In genomic region chr14:105093426-105094192, GRCh38 we compare ENCODE assay signal across 8 cellular contexts. TPM values are rescaled to one million over a fixed set of nuclear protein-coding genes. Genes with fewer than 3 reads are reported as not detected.
A peak's percentile ranks its signal among the peaks of the same experiment; 100 is the strongest.
DNase-seq lines count a peak whose midpoint lies in the region; ATAC-seq, FAIRE-seq and TF ChIP-seq lines count a peak whose summit lies in the region.

No MANE protein-coding gene starts in this region.

- H3K36me3 Mint-ChIP-seq in T-helper 17 cell (ENCODE audit: low read depth): no peaks in the 10 kb centered on the region

- H3K4me3 Mint-ChIP-seq in T-helper 17 cell: peak overlapping the region; percentile 88

- FAIRE-seq in HTR-8/SVneo (lab: Jason Lieb, UNC) (peak; percentile 71), GM12878 (lab: Jason Lieb, UNC) (peak; percentile 96)

- peaks cover 10% of the 10 kb centered on the region for H3K4me1 ChIP-seq in GM12878 (ENCODE audit: control insufficient read depth, insufficient read depth, low read length)
- no peaks in the 10 kb centered on the region for H3K4me1 ChIP-seq in iPS-18a (ENCODE audit: control insufficient read depth, low read depth, low read length)
- peaks cover 17 to 60% (median 43%) of the 10 kb centered on the region in 6 donors for H3K4me1 ChIP-seq in spleen

- H3K27ac Mint-ChIP-seq in T-helper 17 cell: no peak overlapping the region

- H4K20me1 ChIP-seq in GM12878 (ENCODE audit: control insufficient read depth, insufficient read depth): no peaks in the 10 kb centered on the region

- WGBS in GM12878 (ENCODE audit: insufficient coverage, insufficient replicate concordance, low lambda C conversion rate, missing lambda C conversion rate): 2% methylated on average over 46 of the region's 77 CpGs
- 0 to 2% (median 1%) methylated on average over 31 to 77 of the region's 77 CpGs for WGBS in spleen, 5 donors

- peak; percentile 40 for TF ChIP-seq RAD21 in GM12878 (IDR thresholded peaks at IDR 0.05; ENCODE audit: insufficient read depth, low read depth, low read length)

- CTCF ChIA-PET in AG04450 (lab: Charles Lee) (interaction anchor here (0.7 to 1.0 kb wide), 2 partner anchors 120 to 259 kb away, joined by 3 read pairs; no protein-coding TSS in a partner anchor), GM12878 (lab: Yijun Ruan, JAX) (interaction anchor here (1.0 to 1.2 kb wide), 2 partner anchors 9 to 74 kb away, joined by 3 to 7 read pairs; no protein-coding TSS in a partner anchor)

- H3K4me1 Mint-ChIP-seq in T-helper 17 cell: peaks cover 16% of the 10 kb centered on the region

- H3K27ac ChIP-seq in AG04450 (ENCODE audit: low read depth, low read length) (peak overlapping the region; percentile 73), GM12878 (ENCODE audit: control insufficient read depth, insufficient read depth) (peak overlapping the region; percentile 58), iPS-18a (ENCODE audit: low read length) (no peak overlapping the region), spleen (peak overlapping the region; percentile 80 to 91 (median 86))

- TF ChIP-seq EP300 in GM12878 (IDR thresholded peaks at IDR 0.05; ENCODE audit: borderline replicate concordance in 1 of 2, control insufficient read depth in 1 of 2, low read depth in 2 of 2, low read length in 2 of 2): 0 out of 4 replicates have a peak, but pooled peaks of 1 of the 2 experiments have one; percentile 27

- H3K36me3 ChIP-seq in GM12878 (ENCODE audit: control insufficient read depth in 2 of 2, insufficient read depth in 2 of 2, low read length in 1 of 2) (no peaks in the 10 kb centered on the region), iPS-18a (ENCODE audit: control insufficient read depth, low read depth, low read length) (no peaks in the 10 kb centered on the region), spleen (no peaks in the 10 kb centered on the region)

- no peaks in the 10 kb centered on the region for H3K79me2 ChIP-seq in GM12878 (ENCODE audit: control insufficient read depth, insufficient read depth, low read length)

- no peaks in the 10 kb centered on the region for H3K27me3 Mint-ChIP-seq in T-helper 17 cell

- H3K9me3 ChIP-seq in AG04450 (ENCODE audit: control insufficient read depth, insufficient read depth, low read length) (peaks cover 5% of the 10 kb centered on the region; the same call in 1 of the 2 replicates), T-helper 17 cell (ENCODE audit: control insufficient read depth, low read length, poor library complexity, severe bottlenecking) (no peaks in the 10 kb centered on the region), GM12878 (replicated peaks; ENCODE audit: control insufficient read depth, insufficient read depth, low read length) (no peaks in the 10 kb centered on the region; the same call in 2 of the 3 replicates), iPS-18a (ENCODE audit: control insufficient read depth, low read depth, low read length) (no peaks in the 10 kb centered on the region), spleen (no peaks in the 10 kb centered on the region)

- intact Hi-C loops in GM12878 (cut with micrococcal nuclease; ENCODE audit: unreplicated experiment): loop anchor here (2.0 to 10.0 kb wide), 3 partner anchors 71 to 189 kb away; partner anchors contain the start of gene JAG2
- intact Hi-C loops in spleen (cut with DNase I; ENCODE audit: low total_unique reads): no loop called here

- in situ Hi-C loops in GM12878 (cut with MboI): no loop called here

- POLR2A ChIA-PET in AG04450 (lab: Yijun Ruan, JAX): no interaction called here
- POLR2A ChIA-PET in GM12878 (lab: Charles Lee): interaction anchor here (0.7 kb wide), 1 partner anchor 55 kb away, joined by 3 read pairs; no protein-coding TSS in a partner anchor

- RAD21 ChIA-PET in GM12878 (lab: Charles Lee; ENCODE audit: unreplicated experiment): no interaction called here

- TF ChIP-seq POLR2A in GM12878 (IDR thresholded peaks at IDR 0.05; ENCODE audit: low read depth, low read length) (peak; percentile 67), spleen (IDR thresholded peaks at IDR 0.05) (no peak)

- DNase-seq in AG04450 (ENCODE audit: low read depth, low spot score) (no peak), HTR-8/SVneo (ENCODE audit: insufficient read length, low spot score) (peak; percentile 91), T-helper 17 cell (peak in 2 of 3 donors; percentile 39 to 40), GM12878 (ENCODE audit: low read depth, low spot score) (peak; percentile 43), spleen (peak; percentile 93), NCI-H128 (lab: John Stamatoyannopoulos, UW; ENCODE audit: unreplicated experiment) (no peak)

- SMC1A ChIA-PET in GM12878 (lab: Charles Lee; ENCODE audit: uncharacterized antibody, unreplicated experiment): interaction anchor here (1.6 kb wide), 1 partner anchor 178 kb away, joined by 3 read pairs; no protein-coding TSS in a partner anchor

- H3K4me3 ChIP-seq in AG04450 (ENCODE audit: low read depth, low read length): peak overlapping the region; percentile 74
- peak overlapping the region; percentile 91 for H3K4me3 ChIP-seq in GM12878
- peak overlapping the region; percentile 56 for H3K4me3 ChIP-seq in iPS-18a (ENCODE audit: low read length)
- H3K4me3 ChIP-seq in spleen: peak overlapping the region; percentile 49 to 86 (median 64)

- peak; percentile 60 for ATAC-seq in GM19035 (IDR thresholded peaks at IDR 0.05; ENCODE audit: unreplicated experiment)
- peak; percentile 59 for ATAC-seq in T-helper 17 cell
- peak; percentile 86 for ATAC-seq in GM12878

- H3K4me2 ChIP-seq in GM12878 (ENCODE audit: control insufficient read depth, insufficient read depth): peak overlapping the region; percentile 92

- H3K27me3 ChIP-seq in AG04450 (ENCODE audit: control insufficient read depth, insufficient read depth, low read length) (no peaks in the 10 kb centered on the region), GM12878 (replicated peaks in 1 of 2; ENCODE audit: control insufficient read depth in 2 of 2, insufficient read depth in 2 of 2, low read length in 1 of 2) (no peaks in the 10 kb centered on the region), iPS-18a (ENCODE audit: control insufficient read depth, insufficient read depth, low read length) (peaks cover 46% of the 10 kb centered on the region), spleen (replicated peaks in 1 of 7) (peaks cover 0 to 30% (median 0%) of the 10 kb centered on the region in 7 donors)

- no TSS peak for BruUV-seq in GM12878 (replicated peaks; lab: Mats Ljungman, UMichigan)

- H3K9ac ChIP-seq in GM12878 (ENCODE audit: control insufficient read depth, insufficient read depth, low read length) (peak overlapping the region; percentile 80), iPS-18a (ENCODE audit: low read length) (no peak overlapping the region)

- peak overlapping the region; percentile 81 for H2AFZ ChIP-seq in GM12878 (ENCODE audit: control insufficient read depth, low read depth, low read length)

- TF ChIP-seq CTCF in AG04450 (IDR thresholded peaks at IDR 0.05; ENCODE audit: low read depth, low read length) (peak; percentile 56), GM12878 (IDR thresholded peaks at IDR 0.05 in 2 of 3, conservative IDR thresholded peaks at IDR 0.05 in 1 of 3; ENCODE audit: control insufficient read depth in 2 of 3, extremely low read depth in 1 of 3, insufficient read depth in 1 of 3, low read depth in 3 of 3, low read length in 3 of 3) (peak; percentile 52 to 64 (median 60)), spleen (IDR thresholded peaks at IDR 0.05 in 8 of 11, conservative IDR thresholded peaks at IDR 0.05 in 3 of 11) (peak in 8 of 11 experiments; percentile 17 to 69 (median 46))

TF ChIP-seq in GM12878, 131 proteins besides CTCF, POLR2A, EP300 and RAD21 (continues in another document):
- TF ChIP-seq YY1 (IDR thresholded peaks at IDR 0.05; ENCODE audit: low read depth, low read length) (0 out of 2 replicates have a peak, but pooled peaks have one; percentile 18), MTA2 (IDR thresholded peaks at IDR 0.05; ENCODE audit: low read depth) (no peak), IKZF1 (conservative IDR thresholded peaks at IDR 0.05) (peak; percentile 12; the same call in 1 of the 2 replicates), BCL3 (IDR thresholded peaks at IDR 0.05; ENCODE audit: borderline replicate concordance, insufficient read depth, low read depth, low read length, poor library complexity, severe bottlenecking) (no peak), NBN (IDR thresholded peaks at IDR 0.05) (peak; percentile 57; the same call in 1 of the 2 replicates), HDGF (IDR thresholded peaks at IDR 0.05) (0 out of 2 replicates have a peak, but pooled peaks have one; percentile 51), SMC3 (IDR thresholded peaks at IDR 0.05; ENCODE audit: borderline replicate concordance, low read length) (peak; percentile 19; the same call in 1 of the 2 replicates), DPF2 (IDR thresholded peaks at IDR 0.05) (peak; percentile 75; the same call in 1 of the 2 replicates)

RNA-seq across cellular contexts. Expression of gene GPR132, which starts 28.4 kb away (rescaled TPM):
- 0.07 and 0.14 TPM in 2 replicates for polyA plus RNA-seq in AG04450 (2011; rRNA removed)
- not detected in 2 replicates for polyA minus RNA-seq in AG04450 (2011; rRNA and poly(A)+ RNA removed)
- 10 to 100 TPM; 43.4 to 47.1 TPM for total RNA-seq in T-helper 17 cell
- total RNA-seq in GM12878 (2013; cell fraction: nucleolus; rRNA removed): 118 and 130 TPM in 2 replicates
- 45.8 and 49.3 TPM in 2 replicates for total RNA-seq in GM12878 (2014; rRNA removed)
- 20.3 and 21.0 TPM in 2 replicates for total RNA-seq in GM12878 (2014; rRNA removed; fragmentation: Illumina TruSeq; extraction: Trizol)
- 39.6 and 40.3 TPM in 2 replicates for total RNA-seq in GM12878 (2021)
- 9.9 TPM for polyA plus RNA-seq in GM12878 (2011; ENCODE audit: low read depth)
- polyA plus RNA-seq in GM12878 (2011; rRNA removed): 10.2 and 14.9 TPM in 2 replicates
- 23.7 and 36.1 TPM in 2 replicates for polyA plus RNA-seq in GM12878 (2011; cell fraction: cytosol; rRNA removed)
- 47.6 and 57.0 TPM in 2 replicates for polyA plus RNA-seq in GM12878 (2011; cell fraction: nucleus; rRNA removed)
- 22.6 and 24.5 TPM in 2 replicates for polyA plus RNA-seq in GM12878 (2012)
- 4.9 and 14.5 TPM in 2 replicates for polyA plus RNA-seq in GM12878 (2014; fragmentation: Illumina TruSeq; extraction: Trizol)
- 1 to 10 TPM; 1.9 to 2.2 TPM for polyA plus RNA-seq in GM12878 (2014; fragmentation: Nextera tagmentation; extraction: Ambion mirVana)
- polyA plus RNA-seq in GM12878 (2014; rRNA removed): 30.0 and 30.7 TPM in 2 replicates
- 10 to 100 TPM; 19.8 to 21.7 TPM for polyA plus RNA-seq in GM12878 (2016; fragmentation: Nextera tagmentation; extraction: Ambion mirVana)
- polyA minus RNA-seq in GM12878 (2011; rRNA and poly(A)+ RNA removed): 38.5 and 63.1 TPM in 2 replicates
- 15.9 and 17.0 TPM in 2 replicates for polyA minus RNA-seq in GM12878 (2011; cell fraction: cytosol; rRNA and poly(A)+ RNA removed)
- polyA minus RNA-seq in GM12878 (2011; cell fraction: nucleus; rRNA and poly(A)+ RNA removed): 15.6 and 33.9 TPM in 2 replicates
- 10 to 100 TPM; 17.5 to 33.7 (median 23.1) TPM for total RNA-seq in spleen
- polyA plus RNA-seq in spleen: 1 to 10 TPM; 5.0 to 9.0 (median 5.8) TPM

Comparison
In these comparisons a context has a peak if more than half of its experiments do, and no peak if none do; other contexts are left out.
1. DNase-seq: peak in HTR-8/SVneo (single experiment), T-helper 17 cell (2 of 3), GM12878 (single experiment) and spleen (single experiment); none in AG04450 (single experiment) and NCI-H128 (single experiment).
2. Peak in every context shown above with its lines, with median percentiles within 50 percentile points of each other: H3K4me3 ChIP-seq, CTCF ChIP-seq and ATAC-seq.